Comparison of ENCODE assay signal across 20 cellular contexts in genomic region chr3:29486917-29487316, GRCh38.
"Had no signal": no experiment of that assay in that cellular context is flagged by ENCODE, and none has a peak within 500 bp of the region (broad histone marks: within the 10 kb centered on the region; RNA-seq: fewer than 3 reads in every experiment).

No MANE protein-coding gene starts in this region.

- H3K36me3 ChIP-seq: neutrophil, spleen, upper lobe of right lung, vagina had no signal

- H3K4me1 Mint-ChIP-seq: naive thymus-derived CD4-positive, alpha-beta T cell; stimulated activated memory B cell treated with anti-CD40 and anti-IgM and Interleukin-4, amounts not matched to agents 10 μg/mL and 1 μg/mL and 100 μg/mL, for 72 hours had no signal

- H3K27me3 Mint-ChIP-seq: dendritic cell treated with granulocyte-macrophage colony-stimulating factor and Interleukin-4, amounts not matched to agents 40 ng/mL and 50 ng/mL, for 4 days; stimulated activated memory B cell treated with anti-CD40 and anti-IgM and Interleukin-4, amounts not matched to agents 10 μg/mL and 1 μg/mL and 100 μg/mL, for 72 hours; stimulated activated naive CD8-positive, alpha-beta T cell treated with anti-CD3 and anti-CD28 coated beads, Interleukin-15, Interleukin-2, amounts not matched to agents 100 ng/mL and 50 ng/mL, for 24 hours had no signal

- H3K4me3 ChIP-seq: hepatocyte, left ventricle myocardium inferior, lung, spleen, tibial nerve, upper lobe of right lung, vagina had no signal

- H3K27ac Mint-ChIP-seq: dendritic cell treated with granulocyte-macrophage colony-stimulating factor and Interleukin-4, amounts not matched to agents 40 ng/mL and 50 ng/mL, for 4 days; naive thymus-derived CD4-positive, alpha-beta T cell; stimulated activated memory B cell treated with anti-CD40 and anti-IgM and Interleukin-4, amounts not matched to agents 10 μg/mL and 1 μg/mL and 100 μg/mL, for 72 hours; stimulated activated naive CD8-positive, alpha-beta T cell treated with anti-CD3 and anti-CD28 coated beads, Interleukin-15, Interleukin-2, amounts not matched to agents 100 ng/mL and 50 ng/mL, for 24 hours had no signal

- H3K9me3 Mint-ChIP-seq: stimulated activated naive CD8-positive, alpha-beta T cell treated with anti-CD3 and anti-CD28 coated beads, Interleukin-15, Interleukin-2, amounts not matched to agents 100 ng/mL and 50 ng/mL, for 24 hours had no signal

- DNase-seq: erythroblast; head of caudate nucleus; kidney; left cardiac atrium; left ventricle myocardium inferior; naive thymus-derived CD4-positive, alpha-beta T cell; spleen; stimulated activated CD4-positive, alpha-beta T cell treated with anti-CD3 and anti-CD28 coated beads, Interleukin-15, amount 100 ng/mL, for 24 hours; stimulated activated CD4-positive, alpha-beta T cell treated with anti-CD3 and anti-CD28 coated beads, Interleukin-1b, Interleukin-23, amount 100 ng/mL, for 48 hours; stimulated activated CD4-positive, alpha-beta T cell treated with anti-CD3 and anti-CD28 coated beads, Interleukin-4, amount 100 ng/mL, for 24 hours; upper lobe of right lung had no signal

- ATAC-seq: naive thymus-derived CD4-positive, alpha-beta T cell; stimulated activated memory B cell treated with anti-CD40 and anti-IgM and Interleukin-4, amounts not matched to agents 10 μg/mL and 1 μg/mL and 100 μg/mL, for 72 hours had no signal

- H3K4me3 Mint-ChIP-seq: dendritic cell treated with granulocyte-macrophage colony-stimulating factor and Interleukin-4, amounts not matched to agents 40 ng/mL and 50 ng/mL, for 4 days; naive thymus-derived CD4-positive, alpha-beta T cell; stimulated activated memory B cell treated with anti-CD40 and anti-IgM and Interleukin-4, amounts not matched to agents 10 μg/mL and 1 μg/mL and 100 μg/mL, for 72 hours; stimulated activated naive CD8-positive, alpha-beta T cell treated with anti-CD3 and anti-CD28 coated beads, Interleukin-15, Interleukin-2, amounts not matched to agents 100 ng/mL and 50 ng/mL, for 24 hours had no signal

- H2AFZ ChIP-seq: hepatocyte had no signal

- H3K27ac ChIP-seq: foreskin keratinocyte, hepatocyte, left ventricle myocardium inferior, neutrophil, spleen, upper lobe of right lung, vagina had no signal

- H3K27me3 ChIP-seq: foreskin keratinocyte, hepatocyte, neutrophil, spleen, tibial nerve, upper lobe of right lung, vagina had no signal

- H3K36me3 Mint-ChIP-seq: naive thymus-derived CD4-positive, alpha-beta T cell; stimulated activated memory B cell treated with anti-CD40 and anti-IgM and Interleukin-4, amounts not matched to agents 10 μg/mL and 1 μg/mL and 100 μg/mL, for 72 hours had no signal

- H3K9me3 ChIP-seq: left ventricle myocardium inferior, neutrophil, spleen, tibial nerve, upper lobe of right lung, vagina had no signal

- H3K4me2 ChIP-seq: hepatocyte had no signal

- H3K4me1 ChIP-seq: spleen, vagina had no signal
